8 cellular contexts compared by ENCODE assay signal in genomic region chr1:93179886-93180722, GRCh38. TPM values are rescaled to one million over a fixed set of nuclear protein-coding genes. Genes with fewer than 3 reads are reported as not detected.
DNase-seq lines count a peak whose midpoint lies in the region; ATAC-seq, FAIRE-seq and TF ChIP-seq lines count a peak whose summit lies in the region.

TSS of gene TMED5 (minus strand) at chr1:93180413. CDS start at chr1:93180242, 171 bp downstream.

- FAIRE-seq in bronchial epithelial cell (lab: Jason Lieb, UNC), result no peak
- FAIRE-seq in small intestine (lab: Jason Lieb, UNC), result no peak

- ATAC-seq in GM18909 (IDR thresholded peaks at IDR 0.05; ENCODE audit: poor library complexity, unreplicated experiment), result peak; percentile 87
- ATAC-seq in HG03175 (IDR thresholded peaks at IDR 0.05; ENCODE audit: unreplicated experiment), result peak; percentile 82

- TF ChIP-seq CTCF in AG09309 (IDR thresholded peaks at IDR 0.05; ENCODE audit: control insufficient read depth, insufficient read depth, low read depth, low read length, missing control alignments), result peak; percentile 23
- TF ChIP-seq CTCF in WI38 (IDR thresholded peaks at IDR 0.05; ENCODE audit: low read depth, low read length), result no peak; the same call in 1 of the 2 replicates
- TF ChIP-seq CTCF in bronchial epithelial cell (IDR thresholded peaks at IDR 0.05; ENCODE audit: insufficient read depth, low read length, severe bottlenecking), result no peak

- H3K36me3 ChIP-seq in bronchial epithelial cell (ENCODE audit: control insufficient read depth, insufficient read depth, low read length) (peaks cover 1% of the 10 kb centered on the region), small intestine (ENCODE audit: control insufficient read depth in 2 of 2, insufficient read depth in 2 of 2, low read length in 2 of 2) (no peaks in the 10 kb centered on the region)

- peaks cover 0 to 4% of the 10 kb centered on the region in 2 donors for H3K4me1 ChIP-seq in small intestine (ENCODE audit: control insufficient read depth in 2 of 2, insufficient read depth in 1 of 2, low read depth in 1 of 2, low read length in 1 of 2)

- H3K4me3 ChIP-seq in AG09309 (ENCODE audit: control insufficient read depth, low read depth, low read length) (peak within 1 kb of the TSS; percentile 96), WI38 (ENCODE audit: low read depth, low read length) (peak within 1 kb of the TSS; percentile 98), bronchial epithelial cell (ENCODE audit: low read depth, low read length) (peak within 1 kb of the TSS; percentile 54), small intestine (ENCODE audit: low read depth in 1 of 2, low read length in 2 of 2) (peak within 1 kb of the TSS; percentile 48 to 86)

- no peaks in the 10 kb centered on the region for H3K27me3 ChIP-seq in bronchial epithelial cell (ENCODE audit: control insufficient read depth, insufficient read depth, low read length)
- no peaks in the 10 kb centered on the region for H3K27me3 ChIP-seq in small intestine (ENCODE audit: control insufficient read depth in 2 of 2, insufficient read depth in 2 of 2, low read length in 2 of 2)

- H3K9me3 ChIP-seq in small intestine (ENCODE audit: control insufficient read depth, low read depth), result no peaks in the 10 kb centered on the region

- DNase-seq in AG09309 (ENCODE audit: low read depth) (peak; percentile 92), NCI-H2227 treated with DMSO at 0.1 percent for 48 hours (lab: John Stamatoyannopoulos, UW) (peak; percentile 98), bronchial epithelial cell (ENCODE audit: low read depth) (peak; percentile 93), iPS-NIHi11 (ENCODE audit: low spot score) (peak; percentile 92), small intestine (peak; percentile 99)

- WGBS in small intestine, 3 donors, result 0% methylated on average over 75 to 78 of the region's 78 CpGs

- H3K27ac ChIP-seq in small intestine (ENCODE audit: low read depth in 1 of 2, low read length in 1 of 2), result peak within 1 kb of the TSS; percentile 97

RNA-seq across cellular contexts. Expression of gene TMED5, which starts in this region (rescaled TPM):
- total RNA-seq in bronchial epithelial cell, result 52.7 and 56.8 TPM in 2 replicates
- 10 to 100 TPM in 1 of 3 donors, 1 to 10 TPM in 2; 8.9 to 26.8 (median 9.5) TPM for polyA plus RNA-seq in small intestine

Comparison
In these comparisons a context has a peak if more than half of its experiments do, and no peak if none do; other contexts are left out.
1. Peak in every context shown above with its lines: DNase-seq, ATAC-seq, H3K4me3 ChIP-seq and H3K27ac ChIP-seq.